ENCODE assay signal across 11 cellular contexts in the genomic region with DNA sequence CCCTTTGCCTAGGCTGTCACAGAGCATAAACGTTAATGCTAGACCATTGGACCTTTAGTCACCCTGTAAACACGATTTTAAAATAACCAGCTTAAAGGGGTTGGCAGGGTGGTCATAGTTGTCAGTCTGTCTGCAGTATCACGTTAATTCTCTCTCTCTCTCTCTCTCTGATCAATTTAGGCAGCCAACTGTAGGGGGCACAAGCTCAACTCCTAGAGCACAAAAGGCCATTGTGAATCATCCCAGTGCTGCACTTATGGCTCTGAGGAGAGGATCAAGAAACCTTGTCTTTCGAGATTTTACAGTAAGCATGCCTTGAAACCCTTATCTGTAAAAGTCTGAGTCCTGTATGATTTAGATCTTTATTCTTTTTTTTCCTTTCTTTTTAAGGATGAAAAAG.
DNase-seq lines count a peak whose midpoint lies in the region; ATAC-seq and TF ChIP-seq lines count a peak whose summit lies in the region.
"Had no signal": no experiment of that assay in that cellular context is flagged by ENCODE, and none has a peak within 500 bp of the region (broad histone marks: within the 10 kb centered on the region; RNA-seq: fewer than 3 reads in every experiment).

No MANE protein-coding gene starts in this region.

- no peak for DNase-seq in AG09309 (ENCODE audit: low read depth)
- DNase-seq in H7: peak; percentile 55
- DNase-seq in amniotic epithelial cell (ENCODE audit: low read depth): peak; percentile 39
- DNase-seq in iPS DF 4.7 (ENCODE audit: extremely low read depth, low spot score): peak; percentile 25
- DNase-seq in stimulated activated CD4-positive, alpha-beta T cell treated with anti-CD3 and anti-CD28 coated beads, Interleukin-4, amount 100 ng/mL, for 24 hours: no peak
- no peak for DNase-seq in activated T-cell treated with anti-CD3 and anti-CD28 coated beads for 4 hours
- DNase-seq in NCI-H2029 (lab: John Stamatoyannopoulos, UW): no peak
- DNase-seq: naive thymus-derived CD8-positive, alpha-beta T cell had no signal

- ATAC-seq in activated CD4-positive, CD25-positive, alpha-beta regulatory T cell treated with anti-CD3 and anti-CD28 coated beads, Interleukin-2, amount 50 U/mL, for 24 hours: no peak
- ATAC-seq: naive thymus-derived CD8-positive, alpha-beta T cell had no signal

- no peaks in the 10 kb centered on the region for H3K27me3 ChIP-seq in H7 (ENCODE audit: control insufficient read depth, insufficient read depth, low read length)
- H3K27me3 ChIP-seq: hepatocyte had no signal

- H3K4me3 ChIP-seq in AG09309 (ENCODE audit: control insufficient read depth, low read depth, low read length) (no peak overlapping the region), H7 (ENCODE audit: insufficient read depth, low read depth, low read length) (no peak overlapping the region)
- H3K4me3 ChIP-seq: hepatocyte, thoracic aorta had no signal

- peaks cover 5% of the 10 kb centered on the region for H3K36me3 ChIP-seq in H7 (replicated peaks; ENCODE audit: control insufficient read depth, insufficient read depth, low read length)

- peak; percentile 26 for TF ChIP-seq CTCF in AG09309 (IDR thresholded peaks at IDR 0.05; ENCODE audit: control insufficient read depth, insufficient read depth, low read depth, low read length, missing control alignments)

Comparison
In these comparisons a context has a peak if more than half of its experiments do, and no peak if none do; other contexts are left out.
1. DNase-seq: peak in H7 (single experiment), amniotic epithelial cell (single experiment) and iPS DF 4.7 (single experiment); none in AG09309 (single experiment), stimulated activated CD4-positive, alpha-beta T cell treated with anti-CD3 and anti-CD28 coated beads, Interleukin-4, amount 100 ng/mL, for 24 hours (single experiment), activated T-cell treated with anti-CD3 and anti-CD28 coated beads for 4 hours (single experiment) and NCI-H2029 (single experiment).